ENCODE assay signal across 25 cellular contexts in genomic region chr1:62904537-62904936, GRCh38.
"Had no signal": no experiment of that assay in that cellular context is flagged by ENCODE, and none has a peak within 500 bp of the region (broad histone marks: within the 10 kb centered on the region; RNA-seq: fewer than 3 reads in every experiment).

No MANE protein-coding gene starts in this region.

- H3K27ac ChIP-seq: brain microvascular endothelial cell, coronary artery, pancreas, psoas muscle, sigmoid colon, suprapubic skin, tibial artery, upper lobe of right lung had no signal

- H3K4me1 ChIP-seq: pancreas, psoas muscle, sigmoid colon, suprapubic skin, tibial artery, upper lobe of right lung had no signal

- H3K36me3 Mint-ChIP-seq: activated naive CD8-positive, alpha-beta T cell treated with anti-CD3 and anti-CD28 coated beads for 36 hours; stimulated activated effector memory CD8-positive, alpha-beta T cell treated with anti-CD3 and anti-CD28 coated beads, Interleukin-12 subunit alpha, Interleukin-12 subunit beta, amount 100 ng/mL, for 72 hours had no signal

- ATAC-seq: left cardiac atrium; left ventricle myocardium superior; pancreas; psoas muscle; stimulated activated effector memory CD8-positive, alpha-beta T cell treated with anti-CD3 and anti-CD28 coated beads, Interleukin-12 subunit alpha, Interleukin-12 subunit beta, amount 100 ng/mL, for 72 hours; upper lobe of right lung had no signal

- H3K4me3 ChIP-seq: coronary artery, pancreas, psoas muscle, sigmoid colon, suprapubic skin, tibial artery, upper lobe of right lung had no signal

- DNase-seq: activated CD4-positive, alpha-beta T cell treated with anti-CD3 and anti-CD28 coated beads for 48 hours; activated CD4-positive, alpha-beta T cell treated with anti-CD3 and anti-CD28 coated beads, Interleukin-2, amount 50 U/mL, for 48 hours; activated CD8-positive, alpha-beta memory T cell treated with anti-CD3 and anti-CD28 coated beads for 24 hours; activated effector memory CD4-positive, alpha-beta T cell treated with anti-CD3 and anti-CD28 coated beads, Interleukin-2, amount 50 U/mL, for 16 hours; activated naive CD4-positive, alpha-beta T cell treated with anti-CD3 and anti-CD28 coated beads for 36 hours; activated naive CD8-positive, alpha-beta T cell treated with anti-CD3 and anti-CD28 coated beads for 36 hours; amniotic stem cell; brain microvascular endothelial cell; head of caudate nucleus; hippocampal formation; left cardiac atrium; left ventricle myocardium superior; nephron progenitor cell; nucleus accumbens; pancreas; psoas muscle; sigmoid colon; small intestine; stimulated activated CD4-positive, alpha-beta T cell treated with anti-CD3 and anti-CD28 coated beads, Interleukin-4, amount 100 ng/mL, for 24 hours; tibial artery; upper lobe of right lung had no signal

- H3K9me3 ChIP-seq: pancreas, psoas muscle, sigmoid colon, suprapubic skin, tibial artery, upper lobe of right lung had no signal

- H3K9me3 Mint-ChIP-seq: activated naive CD4-positive, alpha-beta T cell treated with anti-CD3 and anti-CD28 coated beads for 36 hours; activated naive CD8-positive, alpha-beta T cell treated with anti-CD3 and anti-CD28 coated beads for 36 hours; activated T-helper 1 cell treated with anti-CD3 and anti-CD28 coated beads, Interleukin-12 subunit alpha, Interleukin-12 subunit beta, Interleukin-2, Interleukin-4 antibody, amounts not matched to agents 30 ng/mL and 10 ng/mL and 1 ng/mL, durations not matched to agents 14 hours and 24 hours and 36 hours; nephron progenitor cell; stimulated activated effector memory CD8-positive, alpha-beta T cell treated with anti-CD3 and anti-CD28 coated beads, Interleukin-12 subunit alpha, Interleukin-12 subunit beta, amount 100 ng/mL, for 72 hours had no signal

- H3K27ac Mint-ChIP-seq: activated naive CD4-positive, alpha-beta T cell treated with anti-CD3 and anti-CD28 coated beads for 36 hours; activated naive CD8-positive, alpha-beta T cell treated with anti-CD3 and anti-CD28 coated beads for 36 hours; activated T-helper 1 cell treated with anti-CD3 and anti-CD28 coated beads, Interleukin-12 subunit alpha, Interleukin-12 subunit beta, Interleukin-2, Interleukin-4 antibody, amounts not matched to agents 30 ng/mL and 10 ng/mL and 1 ng/mL, durations not matched to agents 14 hours and 24 hours and 36 hours; nephron progenitor cell; stimulated activated effector memory CD8-positive, alpha-beta T cell treated with anti-CD3 and anti-CD28 coated beads, Interleukin-12 subunit alpha, Interleukin-12 subunit beta, amount 100 ng/mL, for 72 hours had no signal

- H3K4me1 Mint-ChIP-seq: stimulated activated effector memory CD8-positive, alpha-beta T cell treated with anti-CD3 and anti-CD28 coated beads, Interleukin-12 subunit alpha, Interleukin-12 subunit beta, amount 100 ng/mL, for 72 hours had no signal

- H3K4me3 Mint-ChIP-seq: activated naive CD4-positive, alpha-beta T cell treated with anti-CD3 and anti-CD28 coated beads for 36 hours; activated naive CD8-positive, alpha-beta T cell treated with anti-CD3 and anti-CD28 coated beads for 36 hours; activated T-helper 1 cell treated with anti-CD3 and anti-CD28 coated beads, Interleukin-12 subunit alpha, Interleukin-12 subunit beta, Interleukin-2, Interleukin-4 antibody, amounts not matched to agents 30 ng/mL and 10 ng/mL and 1 ng/mL, durations not matched to agents 14 hours and 24 hours and 36 hours; nephron progenitor cell; stimulated activated effector memory CD8-positive, alpha-beta T cell treated with anti-CD3 and anti-CD28 coated beads, Interleukin-12 subunit alpha, Interleukin-12 subunit beta, amount 100 ng/mL, for 72 hours had no signal

- H3K27me3 ChIP-seq: brain microvascular endothelial cell, pancreas, sigmoid colon, suprapubic skin, tibial artery had no signal

- H3K36me3 ChIP-seq: brain microvascular endothelial cell, pancreas, sigmoid colon, suprapubic skin, tibial artery, upper lobe of right lung had no signal
